ENCODE assay signal across 8 cellular contexts in the genomic region with DNA sequence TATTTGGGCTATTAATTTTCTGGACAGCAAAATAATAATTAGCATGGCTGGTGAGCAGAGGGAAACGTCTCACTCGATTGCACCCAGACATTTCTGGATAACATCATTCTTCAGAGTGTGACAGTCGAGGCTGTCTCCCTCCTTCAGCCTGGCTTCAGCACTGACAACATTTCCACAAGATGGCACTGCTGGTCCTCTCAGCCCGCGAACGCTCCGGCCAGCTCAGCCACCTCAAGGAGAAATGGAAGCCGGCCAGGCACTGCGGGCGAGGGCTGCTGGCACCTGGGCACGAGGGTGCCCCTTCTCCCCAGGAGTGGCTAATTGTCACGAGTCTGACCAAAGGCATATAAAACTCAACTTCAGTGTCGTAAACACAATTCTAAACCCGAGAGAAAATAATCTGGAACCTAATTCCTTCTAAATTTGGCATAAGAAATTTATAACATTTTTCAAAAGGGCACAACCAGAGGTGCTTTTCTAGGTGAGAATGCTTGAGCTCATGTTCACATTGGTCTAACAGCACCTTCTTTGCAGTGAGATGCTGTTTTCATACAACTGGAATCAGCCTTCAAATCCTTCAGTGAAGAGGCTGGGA.
DNase-seq lines count a peak whose midpoint lies in the region; ATAC-seq and TF ChIP-seq lines count a peak whose summit lies in the region.

No MANE protein-coding gene starts in this region.

- peak; percentile 87 for TF ChIP-seq CTCF in AG04450 (IDR thresholded peaks at IDR 0.05; ENCODE audit: low read depth, low read length)
- peak; percentile 76 for TF ChIP-seq CTCF in GM12873 (IDR thresholded peaks at IDR 0.05; ENCODE audit: insufficient read depth, low read depth, low read length, missing control alignments)

- POLR2A ChIA-PET in AG04450 (lab: Yijun Ruan, JAX), result no interaction called here

- H3K4me3 ChIP-seq in AG04450 (ENCODE audit: low read depth, low read length) (no peak overlapping the region), right cardiac atrium (ENCODE audit: low read length) (no peak overlapping the region)

- H3K27ac ChIP-seq in AG04450 (ENCODE audit: low read depth, low read length), result peak overlapping the region; percentile 3
- no peak overlapping the region for H3K27ac ChIP-seq in right cardiac atrium (ENCODE audit: low read length)

- CTCF ChIA-PET in AG04450 (lab: Charles Lee), result interaction anchor here (0.6 to 1.8 kb wide), 15 partner anchors 9 to 1329 kb away, joined by 3 to 7 read pairs (median 3); no protein-coding TSS in a partner anchor

- 15% methylated on average over 14 of the region's 14 CpGs for WGBS in right cardiac atrium

- no peaks in the 10 kb centered on the region for H3K27me3 ChIP-seq in AG04450 (ENCODE audit: control insufficient read depth, insufficient read depth, low read length)
- no peaks in the 10 kb centered on the region for H3K27me3 ChIP-seq in right cardiac atrium (ENCODE audit: control insufficient read depth, insufficient read depth)

- ATAC-seq in HG02943 (IDR thresholded peaks at IDR 0.05; ENCODE audit: low read depth, unreplicated experiment) (peak; percentile 43), right cardiac atrium (peak; percentile 86 to 90), GM21515 (IDR thresholded peaks at IDR 0.05; ENCODE audit: unreplicated experiment) (no peak)

- no peak for DNase-seq in AG04450 (ENCODE audit: low read depth, low spot score)
- DNase-seq in NCI-H2196 treated with DMSO at 0.1 percent for 48 hours (lab: John Stamatoyannopoulos, UW; ENCODE audit: unreplicated experiment), result peak; percentile 56
- DNase-seq in anterior cingulate cortex (lab: John Stamatoyannopoulos, UW), result peak in 56 of 58 donors; percentile 20 to 79 (median 53)
- peak; percentile 68 to 89 (median 86) for DNase-seq in right cardiac atrium
- DNase-seq in retina, result peak; percentile 83

- intact Hi-C loops in right cardiac atrium (cut with DNase I), result loop anchor here in 1 of 4 donors (5.0 kb wide), 1 partner anchor 162 kb away; no protein-coding TSS in a partner anchor

- H3K4me1 ChIP-seq in right cardiac atrium (ENCODE audit: control insufficient read depth, insufficient read depth, low read length), result no peaks in the 10 kb centered on the region

- H3K9me3 ChIP-seq in AG04450 (ENCODE audit: control insufficient read depth, insufficient read depth, low read length) (no peaks in the 10 kb centered on the region), right cardiac atrium (ENCODE audit: control insufficient read depth, low read length) (peaks cover 1% of the 10 kb centered on the region)
